8 cellular contexts compared by ENCODE assay signal in genomic region chr7:76020031-76020714, GRCh38. TPM values are rescaled to one million over a fixed set of nuclear protein-coding genes. Genes with fewer than 3 reads are reported as not detected.
DNase-seq lines count a peak whose midpoint lies in the region; ATAC-seq and TF ChIP-seq lines count a peak whose summit lies in the region.

No MANE protein-coding gene starts in this region.

- TF ChIP-seq CTCF in Loucy (conservative IDR thresholded peaks at IDR 0.05; ENCODE audit: low read length) (peak; percentile 100), right atrium auricular region (IDR thresholded peaks at IDR 0.05) (peak; percentile 87 to 94)

- H3K9ac ChIP-seq in Loucy (ENCODE audit: low read depth, low read length, poor library complexity, severe bottlenecking) = peak overlapping the region; percentile 47

- H4K20me1 ChIP-seq in Loucy (ENCODE audit: insufficient read depth, low read length, poor library complexity, severe bottlenecking) = no peaks in the 10 kb centered on the region

- H3K4me3 ChIP-seq in Loucy (ENCODE audit: low read length, poor library complexity, severe bottlenecking) (peak overlapping the region; percentile 44), right atrium auricular region (no peak overlapping the region)

- H3K4me1 ChIP-seq in Loucy (ENCODE audit: insufficient read depth, low read length, poor library complexity, severe bottlenecking) (peaks cover 12% of the 10 kb centered on the region), right atrium auricular region (no peaks in the 10 kb centered on the region)

- ATAC-seq in sciatic nerve = peak; percentile 71
- no peak for ATAC-seq in GM18873 (IDR thresholded peaks at IDR 0.05; ENCODE audit: low FRiP score, unreplicated experiment)
- ATAC-seq in HG02571 (IDR thresholded peaks at IDR 0.05; ENCODE audit: unreplicated experiment) = no peak

- DNase-seq in G401 (ENCODE audit: low spot score) (peak; percentile 69), SW480 (ENCODE audit: low spot score) (peak; percentile 64), amniotic epithelial cell (ENCODE audit: low read depth) (peak; percentile 47), right atrium auricular region (ENCODE audit: low spot score) (peak; percentile 77), sciatic nerve (ENCODE audit: low spot score) (peak; percentile 87)

- no peaks in the 10 kb centered on the region for H3K27me3 ChIP-seq in Loucy (ENCODE audit: insufficient read depth, low read length, poor library complexity, severe bottlenecking)
- no peaks in the 10 kb centered on the region for H3K27me3 ChIP-seq in right atrium auricular region

- H3K36me3 ChIP-seq in Loucy (ENCODE audit: insufficient read depth, low read length) = no peaks in the 10 kb centered on the region; the same call in 1 of the 2 replicates
- H3K36me3 ChIP-seq in right atrium auricular region = peaks cover 5% of the 10 kb centered on the region

- no peaks in the 10 kb centered on the region for H3K9me3 ChIP-seq in Loucy (ENCODE audit: insufficient read depth, low read depth, low read length)
- no peaks in the 10 kb centered on the region for H3K9me3 ChIP-seq in right atrium auricular region

- in situ Hi-C loops in G401 (cut with HindIII; ENCODE audit: low sequenced_read_pairs) = no loop called here

- intact Hi-C loops in sciatic nerve (cut with DNase I) = loop anchor here (5.0 kb wide), 1 partner anchor 153 kb away; no protein-coding TSS in a partner anchor

- no peaks in the 10 kb centered on the region for H3F3A ChIP-seq in Loucy (ENCODE audit: low read depth)

- H3K79me2 ChIP-seq in Loucy (ENCODE audit: insufficient read depth, low read length) = no peaks in the 10 kb centered on the region

- peak overlapping the region; percentile 76 for H3K4me2 ChIP-seq in Loucy (ENCODE audit: low read depth, low read length, poor library complexity, severe bottlenecking)

- H3K27ac ChIP-seq in right atrium auricular region = no peak overlapping the region

- H3K9me2 ChIP-seq in Loucy (replicated peaks; ENCODE audit: low read depth, low read length) = no peaks in the 10 kb centered on the region

- peak overlapping the region; percentile 74 for H2AFZ ChIP-seq in Loucy (ENCODE audit: low read length)

RNA-seq across cellular contexts. Expression of gene TMEM120A, which starts 25.8 kb away (rescaled TPM):
- total RNA-seq in G401 (2014; rRNA removed; shearing (Covaris generic)) = 18.2 and 19.6 TPM in 2 replicates
- total RNA-seq in right atrium auricular region (10 to 100 TPM; 35.3 to 50.0 TPM), sciatic nerve (51.6 TPM)

RNA-seq across cellular contexts. Expression of gene STYXL1, which starts 27.6 kb away (rescaled TPM):
- 61.7 TPM in 2 replicates for total RNA-seq in G401 (2014; rRNA removed; shearing (Covaris generic))
- 10 to 100 TPM; 17.6 to 40.1 TPM for total RNA-seq in right atrium auricular region
- 22.6 TPM for total RNA-seq in sciatic nerve

RNA-seq across cellular contexts. Expression of gene MDH2, which starts 27.7 kb away (rescaled TPM):
- total RNA-seq in G401 (2014; rRNA removed; shearing (Covaris generic)) = 190 and 192 TPM in 2 replicates
- total RNA-seq in right atrium auricular region (100 to 1,000 TPM; 186 to 272 TPM), sciatic nerve (74.9 TPM)
